Comparison of ENCODE assay signal across 9 cellular contexts in genomic region chr10:80518807-80519360, GRCh38. TPM values are rescaled to one million over a fixed set of nuclear protein-coding genes. Genes with fewer than 3 reads are reported as not detected.
A peak's percentile ranks its signal among the peaks of the same experiment; 100 is the strongest.
DNase-seq lines count a peak whose midpoint lies in the region; ATAC-seq and TF ChIP-seq lines count a peak whose summit lies in the region.
"Had no signal": no experiment of that assay in that cellular context is flagged by ENCODE, and none has a peak within 500 bp of the region (broad histone marks: within the 10 kb centered on the region; RNA-seq: fewer than 3 reads in every experiment).

No MANE protein-coding gene starts in this region.

- peak overlapping the region; percentile 31 for H3K27ac ChIP-seq in angular gyrus (ENCODE audit: low read depth, low read length)

- TF ChIP-seq CTCF in osteocyte (IDR thresholded peaks at IDR 0.05), result no peak

- no peak overlapping the region for H3K4me3 Mint-ChIP-seq in osteocyte (ENCODE audit: unreplicated experiment)

- H3K36me3 Mint-ChIP-seq in osteocyte (ENCODE audit: unreplicated experiment), result peaks cover 39% of the 10 kb centered on the region

- peak overlapping the region; percentile 1 for H3K27ac Mint-ChIP-seq in osteocyte (ENCODE audit: unreplicated experiment)

- H3K27me3 Mint-ChIP-seq in osteocyte (ENCODE audit: unreplicated experiment), result no peaks in the 10 kb centered on the region

- no peaks in the 10 kb centered on the region for H3K9me3 Mint-ChIP-seq in osteocyte (ENCODE audit: unreplicated experiment)

- peak; percentile 17 for DNase-seq in NCI-H82 (lab: John Stamatoyannopoulos, UW)
- no peak for DNase-seq in NCI-H82 treated with DMSO at 0.1 percent for 48 hours (lab: John Stamatoyannopoulos, UW; ENCODE audit: unreplicated experiment)
- no peak for DNase-seq in osteocyte (ENCODE audit: extremely low spot score, unreplicated experiment)
- DNase-seq in activated CD8-positive, alpha-beta memory T cell treated with anti-CD3 and anti-CD28 coated beads, Interleukin-2, amount 50 U/mL, for 48 hours, result no peak
- DNase-seq in AG08396 (ENCODE audit: low spot score), result no peak

- H3K4me1 Mint-ChIP-seq in osteocyte (ENCODE audit: unreplicated experiment), result no peaks in the 10 kb centered on the region

- ATAC-seq in HG03066 (IDR thresholded peaks at IDR 0.05; ENCODE audit: low read depth, unreplicated experiment), result peak; percentile 38
- ATAC-seq in HG02623 (IDR thresholded peaks at IDR 0.05; ENCODE audit: unreplicated experiment), result no peak

RNA-seq across cellular contexts. Expression of gene SH2D4B, which starts 18.8 kb away (rescaled TPM):
- not detected in 2 replicates for total RNA-seq in osteocyte
- total RNA-seq: tibial nerve had no signal
